8 cellular contexts compared by ENCODE assay signal in genomic region chr12:19757317-19757877, GRCh38.
A peak's percentile ranks its signal among the peaks of the same experiment; 100 is the strongest.
DNase-seq lines count a peak whose midpoint lies in the region; ATAC-seq and TF ChIP-seq lines count a peak whose summit lies in the region.

No MANE protein-coding gene starts in this region.

- no peaks in the 10 kb centered on the region for H3K4me1 Mint-ChIP-seq in endothelial cell (ENCODE audit: unreplicated experiment)

- H3K27ac Mint-ChIP-seq in endothelial cell (ENCODE audit: unreplicated experiment), result no peak overlapping the region

- peak; percentile 50 for DNase-seq in NOMO-1 treated with DMSO at 0.1 percent for 48 hours (lab: John Stamatoyannopoulos, UW; ENCODE audit: unreplicated experiment)
- no peak for DNase-seq in NOMO-1 treated with dmso at 0.1 percent for 144 hours (lab: John Stamatoyannopoulos, UW; ENCODE audit: unreplicated experiment)
- DNase-seq in MV-4-11 (lab: John Stamatoyannopoulos, UW), result peak; percentile 38
- no peak for DNase-seq in ascending aorta (ENCODE audit: low spot score in 2 of 2)
- peak; percentile 44 for DNase-seq in left kidney (ENCODE audit: low read depth, low spot score)
- DNase-seq in endothelial cell (ENCODE audit: low spot score), result no peak
- DNase-seq in stimulated activated naive CD4-positive, alpha-beta T cell treated with Interleukin-2 at 50 U/mL for 16 hours (lab: John Stamatoyannopoulos, UW), result no peak

- H3K4me3 ChIP-seq in ascending aorta, result no peak overlapping the region

- H3K27me3 ChIP-seq in ascending aorta, result no peaks in the 10 kb centered on the region

- H3K9me3 ChIP-seq in ascending aorta, result peaks cover 3 to 12% of the 10 kb centered on the region in 2 donors

- no peaks in the 10 kb centered on the region for H3K36me3 ChIP-seq in ascending aorta

- H3K27ac ChIP-seq in ascending aorta, result no peak overlapping the region

- peak; percentile 19 to 60 (median 40) for TF ChIP-seq CTCF in ascending aorta (IDR thresholded peaks at IDR 0.05)
- no peak for TF ChIP-seq CTCF in endothelial cell (IDR thresholded peaks at IDR 0.05; ENCODE audit: unreplicated experiment)

- peaks cover 0 to 8% of the 10 kb centered on the region in 2 donors for H3K4me1 ChIP-seq in ascending aorta

- intact Hi-C loops in ascending aorta (cut with DNase I), result loop anchor here (5.0 kb wide), 1 partner anchor 845 kb away; no protein-coding TSS in a partner anchor

- no peaks in the 10 kb centered on the region for H3K27me3 Mint-ChIP-seq in endothelial cell (ENCODE audit: unreplicated experiment)

- peaks cover 3% of the 10 kb centered on the region for H3K36me3 Mint-ChIP-seq in endothelial cell (ENCODE audit: low read depth, unreplicated experiment)

- no peaks in the 10 kb centered on the region for H3K9me3 Mint-ChIP-seq in endothelial cell (ENCODE audit: unreplicated experiment)

- no peak overlapping the region for H3K4me3 Mint-ChIP-seq in endothelial cell (ENCODE audit: unreplicated experiment)

- no peak for ATAC-seq in HG02623 (IDR thresholded peaks at IDR 0.05; ENCODE audit: unreplicated experiment)

Comparison
In these comparisons a context has a peak if more than half of its experiments do, and no peak if none do; other contexts are left out.
1. DNase-seq: peak in NOMO-1 treated with DMSO at 0.1 percent for 48 hours (single experiment), MV-4-11 (single experiment) and left kidney (single experiment); none in NOMO-1 treated with dmso at 0.1 percent for 144 hours (single experiment), ascending aorta (0 of 2), endothelial cell (single experiment) and stimulated activated naive CD4-positive, alpha-beta T cell treated with Interleukin-2 at 50 U/mL for 16 hours (single experiment).